In the genomic region with DNA sequence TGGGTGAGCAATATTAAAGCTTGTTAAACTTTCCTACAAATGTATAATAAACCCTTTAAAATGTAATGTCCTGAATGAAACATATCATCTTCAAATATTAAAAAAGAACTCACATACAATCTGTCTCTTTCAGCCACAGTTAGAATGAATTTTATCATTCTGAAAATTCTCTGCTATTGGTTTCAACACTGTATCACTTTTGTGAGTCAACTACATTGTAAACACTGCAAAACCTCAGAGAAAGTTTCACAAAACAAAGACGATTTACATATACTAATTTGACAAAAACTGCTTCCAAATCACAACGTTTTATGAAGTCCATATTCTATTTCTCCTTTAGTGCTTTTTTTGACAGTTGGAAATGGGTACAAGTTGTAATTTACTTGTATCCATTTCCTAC, we compare ENCODE assay signal across 34 cellular contexts.
"Had no signal": no experiment of that assay in that cellular context is flagged by ENCODE, and none has a peak within 500 bp of the region (broad histone marks: within the 10 kb centered on the region; RNA-seq: fewer than 3 reads in every experiment).

No MANE protein-coding gene starts in this region.

- H3K9me3 Mint-ChIP-seq: activated CD4-positive, alpha-beta memory T cell treated with anti-CD3 and anti-CD28 coated beads, Interleukin-2, amount 10 ng/mL, durations not matched to agents 7 days and 5 days; activated naive CD4-positive, alpha-beta T cell treated with anti-CD3 and anti-CD28 coated beads, Interleukin-2, amount 10 ng/mL, durations not matched to agents 7 days and 5 days had no signal

- H3K4me1 ChIP-seq: Peyer's patch had no signal

- ATAC-seq: activated CD8-positive, alpha-beta memory T cell treated with anti-CD3 and anti-CD28 coated beads, Interleukin-2, amount 10 ng/mL, durations not matched to agents 7 days and 5 days; activated naive CD8-positive, alpha-beta T cell treated with anti-CD3 and anti-CD28 coated beads, Interleukin-2, amount 50 U/mL, for 24 hours; PC-3; SK-N-SH treated with all-trans-retinoic acid at 6 μM for 48 hours had no signal

- H3K27ac Mint-ChIP-seq: activated CD4-positive, alpha-beta memory T cell treated with anti-CD3 and anti-CD28 coated beads, Interleukin-2, amount 10 ng/mL, durations not matched to agents 7 days and 5 days; activated CD8-positive, alpha-beta memory T cell treated with anti-CD3 and anti-CD28 coated beads, Interleukin-2, amount 10 ng/mL, durations not matched to agents 7 days and 5 days; activated naive CD4-positive, alpha-beta T cell treated with anti-CD3 and anti-CD28 coated beads, Interleukin-2, amount 10 ng/mL, durations not matched to agents 7 days and 5 days; activated naive CD8-positive, alpha-beta T cell; activated naive CD8-positive, alpha-beta T cell treated with anti-CD3 and anti-CD28 coated beads, Interleukin-2, amount 50 U/mL, for 24 hours had no signal

- DNase-seq: activated CD4-positive, alpha-beta memory T cell treated with anti-CD3 and anti-CD28 coated beads, Interleukin-2, amount 10 ng/mL, durations not matched to agents 7 days and 5 days; activated CD4-positive, alpha-beta T cell treated with anti-CD3 and anti-CD28 coated beads for 1 hour; activated CD4-positive, alpha-beta T cell treated with anti-CD3 and anti-CD28 coated beads for 48 hours; activated CD4-positive, CD25-positive, alpha-beta regulatory T cell; activated CD8-positive, alpha-beta memory T cell treated with anti-CD3 and anti-CD28 coated beads for 24 hours; activated CD8-positive, alpha-beta memory T cell treated with anti-CD3 and anti-CD28 coated beads, Interleukin-2, amount 10 ng/mL, durations not matched to agents 7 days and 5 days; activated CD8-positive, alpha-beta memory T cell treated with anti-CD3 and anti-CD28 coated beads, Interleukin-2, amount 50 U/mL, for 48 hours; activated effector memory CD4-positive, alpha-beta T cell treated with Interleukin-2 at 50 U/mL for 16 hours; activated naive CD4-positive, alpha-beta T cell treated with anti-CD3 and anti-CD28 coated beads, Interleukin-2, amount 10 ng/mL, durations not matched to agents 7 days and 5 days; activated naive CD8-positive, alpha-beta T cell treated with anti-CD3 and anti-CD28 coated beads, Interleukin-2, amount 50 U/mL, for 24 hours; activated T-cell treated with anti-CD3 and anti-CD28 coated beads, Interleukin-2, amount 50 U/mL, for 48 hours; anterior cingulate cortex; central memory CD4-positive, alpha-beta T cell; NCI-H1048; NCI-H146; NCI-H187; NCI-H2029 treated with DMSO at 0.1 percent for 48 hours; NCI-H2107; NCI-H2171; NCI-H510A treated with DMSO at 0.1 percent for 48 hours; NCI-H526 treated with DMSO at 0.1 percent for 48 hours; NCI-H82; PC-3; Peyer's patch; RPMI8226; SHP77 treated with DMSO at 0.1 percent for 48 hours; SW 1271; T-helper 1 cell; T-helper 2 cell; T-helper 9 cell; WERI-Rb-1 had no signal

- H3K4me3 ChIP-seq: Peyer's patch had no signal

- H3K36me3 ChIP-seq: Peyer's patch, WERI-Rb-1 had no signal

- H3K36me3 Mint-ChIP-seq: activated CD8-positive, alpha-beta memory T cell treated with anti-CD3 and anti-CD28 coated beads, Interleukin-2, amount 10 ng/mL, durations not matched to agents 7 days and 5 days; activated naive CD4-positive, alpha-beta T cell treated with anti-CD3 and anti-CD28 coated beads, Interleukin-2, amount 10 ng/mL, durations not matched to agents 7 days and 5 days; activated naive CD8-positive, alpha-beta T cell had no signal

- H3K27me3 Mint-ChIP-seq: activated CD4-positive, alpha-beta memory T cell treated with anti-CD3 and anti-CD28 coated beads, Interleukin-2, amount 10 ng/mL, durations not matched to agents 7 days and 5 days; activated CD8-positive, alpha-beta memory T cell treated with anti-CD3 and anti-CD28 coated beads, Interleukin-2, amount 10 ng/mL, durations not matched to agents 7 days and 5 days; activated naive CD4-positive, alpha-beta T cell treated with anti-CD3 and anti-CD28 coated beads, Interleukin-2, amount 10 ng/mL, durations not matched to agents 7 days and 5 days; activated naive CD8-positive, alpha-beta T cell; activated naive CD8-positive, alpha-beta T cell treated with anti-CD3 and anti-CD28 coated beads, Interleukin-2, amount 50 U/mL, for 24 hours; brain had no signal

- H3K9me3 ChIP-seq: Peyer's patch had no signal

- H3K27ac ChIP-seq: Peyer's patch had no signal

- H3K27me3 ChIP-seq: Peyer's patch had no signal

- H3K4me3 Mint-ChIP-seq: activated CD4-positive, alpha-beta memory T cell treated with anti-CD3 and anti-CD28 coated beads, Interleukin-2, amount 10 ng/mL, durations not matched to agents 7 days and 5 days; activated CD8-positive, alpha-beta memory T cell treated with anti-CD3 and anti-CD28 coated beads, Interleukin-2, amount 10 ng/mL, durations not matched to agents 7 days and 5 days; activated naive CD4-positive, alpha-beta T cell treated with anti-CD3 and anti-CD28 coated beads, Interleukin-2, amount 10 ng/mL, durations not matched to agents 7 days and 5 days; activated naive CD8-positive, alpha-beta T cell; activated naive CD8-positive, alpha-beta T cell treated with anti-CD3 and anti-CD28 coated beads, Interleukin-2, amount 50 U/mL, for 24 hours had no signal

- H3K4me1 Mint-ChIP-seq: activated CD4-positive, alpha-beta memory T cell treated with anti-CD3 and anti-CD28 coated beads, Interleukin-2, amount 10 ng/mL, durations not matched to agents 7 days and 5 days; activated CD8-positive, alpha-beta memory T cell treated with anti-CD3 and anti-CD28 coated beads, Interleukin-2, amount 10 ng/mL, durations not matched to agents 7 days and 5 days; activated naive CD4-positive, alpha-beta T cell treated with anti-CD3 and anti-CD28 coated beads, Interleukin-2, amount 10 ng/mL, durations not matched to agents 7 days and 5 days; activated naive CD8-positive, alpha-beta T cell treated with anti-CD3 and anti-CD28 coated beads, Interleukin-2, amount 50 U/mL, for 24 hours had no signal
